In the genomic region with DNA sequence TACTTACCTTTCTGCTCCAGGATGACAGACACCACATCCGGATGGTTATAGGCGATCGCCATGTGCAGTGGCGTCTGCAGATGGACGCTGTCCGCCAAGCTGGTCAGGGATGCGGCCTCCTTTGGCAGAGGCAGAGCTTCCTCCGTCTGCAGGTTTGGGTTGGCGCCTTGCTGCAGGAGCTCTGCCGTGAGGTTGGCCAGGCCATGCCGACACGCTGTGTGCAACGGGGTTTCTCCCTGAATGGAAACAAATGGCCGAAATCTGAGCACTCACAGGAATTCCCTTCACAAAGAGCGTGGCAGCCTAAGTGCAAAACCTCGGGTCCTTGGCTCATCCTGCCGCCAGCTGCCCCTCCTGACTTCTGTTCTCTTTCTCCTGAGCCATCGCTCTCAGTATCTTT, we compare ENCODE assay signal across 1 cellular context.
TF ChIP-seq lines count a peak whose summit lies in the region.

No MANE protein-coding gene starts in this region.

TF ChIP-seq in H1, 55 proteins besides CTCF, POLR2A, EP300 and RAD21:
- TF ChIP-seq BCL11A (IDR thresholded peaks at IDR 0.05; ENCODE audit: low read depth in 2 of 2, low read length in 2 of 2): no peak
- no peak for TF ChIP-seq JUND (IDR thresholded peaks at IDR 0.05; ENCODE audit: low read length)
- no peak for TF ChIP-seq SP2 (IDR thresholded peaks at IDR 0.05; ENCODE audit: low read length)
- no peak for TF ChIP-seq GABPA (IDR thresholded peaks at IDR 0.05; ENCODE audit: borderline replicate concordance, insufficient read depth, low read length)
- TF ChIP-seq, protein P1, sequence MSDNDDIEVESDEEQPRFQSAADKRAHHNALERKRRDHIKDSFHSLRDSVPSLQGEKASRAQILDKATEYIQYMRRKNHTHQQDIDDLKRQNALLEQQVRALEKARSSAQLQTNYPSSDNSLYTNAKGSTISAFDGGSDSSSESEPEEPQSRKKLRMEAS (IDR thresholded peaks at IDR 0.05): no peak
- TF ChIP-seq MAFK (IDR thresholded peaks at IDR 0.05; ENCODE audit: low read depth, low read length): no peak
- no peak for TF ChIP-seq HDAC2 (IDR thresholded peaks at IDR 0.05; ENCODE audit: borderline replicate concordance in 1 of 2, low read depth in 2 of 2, low read length in 2 of 2)
- TF ChIP-seq, protein P2, sequence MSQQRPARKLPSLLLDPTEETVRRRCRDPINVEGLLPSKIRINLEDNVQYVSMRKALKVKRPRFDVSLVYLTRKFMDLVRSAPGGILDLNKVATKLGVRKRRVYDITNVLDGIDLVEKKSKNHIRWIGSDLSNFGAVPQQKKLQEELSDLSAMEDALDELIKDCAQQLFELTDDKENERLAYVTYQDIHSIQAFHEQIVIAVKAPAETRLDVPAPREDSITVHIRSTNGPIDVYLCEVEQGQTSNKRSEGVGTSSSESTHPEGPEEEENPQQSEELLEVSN (IDR thresholded peaks at IDR 0.05): no peak
- no peak for TF ChIP-seq CBX5 (IDR thresholded peaks at IDR 0.05; ENCODE audit: low read depth, low read length)
- TF ChIP-seq ASH2L (IDR thresholded peaks at IDR 0.05; ENCODE audit: low read length): no peak
- no peak for TF ChIP-seq CBX8 (IDR thresholded peaks at IDR 0.05; ENCODE audit: borderline replicate concordance, low read depth, low read length)
- TF ChIP-seq CTBP2 (IDR thresholded peaks at IDR 0.05; ENCODE audit: borderline replicate concordance, insufficient read depth, insufficient read length, low read length): no peak
- TF ChIP-seq CHD1 (IDR thresholded peaks at IDR 0.05; ENCODE audit: low read depth, low read length): no peak
- no peak for TF ChIP-seq SIN3A (conservative IDR thresholded peaks at IDR 0.05 in 1 of 2, IDR thresholded peaks at IDR 0.05 in 1 of 2; ENCODE audit: low read depth in 1 of 2, low read length in 2 of 2)
TF ChIP-seq in H1: peak in this region for 0.
